ENCODE assay signal across 8 cellular contexts in the genomic region with DNA sequence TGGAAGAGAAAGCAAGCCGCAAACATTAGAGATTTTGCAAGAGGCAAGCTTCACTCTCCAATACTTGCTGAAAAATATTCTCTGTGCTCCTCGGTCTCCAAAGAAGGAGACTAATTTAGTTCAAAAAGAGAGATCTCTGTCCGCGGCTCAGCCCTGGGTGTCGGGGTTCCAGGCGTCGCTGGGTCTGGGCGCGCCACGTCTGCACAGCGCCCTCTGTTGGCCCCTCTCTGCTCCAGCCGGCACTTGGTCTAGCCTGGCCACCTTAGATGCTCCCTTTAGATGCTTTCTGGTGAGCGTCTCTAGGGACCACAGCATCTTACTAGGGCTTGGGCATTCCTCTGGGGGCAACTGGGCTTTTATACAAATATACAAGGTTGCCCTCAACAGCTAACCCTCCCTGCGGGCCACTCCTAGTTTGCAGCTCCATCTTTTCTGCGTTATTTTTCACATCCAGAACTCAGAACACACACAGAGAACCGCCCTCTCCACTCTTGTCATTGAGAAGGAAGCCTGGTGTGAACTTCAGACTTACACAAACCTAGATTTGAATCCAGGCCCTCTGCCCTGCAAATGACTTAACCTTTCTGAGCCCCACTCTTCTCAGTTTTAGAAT.
DNase-seq lines count a peak whose midpoint lies in the region; TF ChIP-seq lines count a peak whose summit lies in the region.

No MANE protein-coding gene starts in this region.

- no peaks in the 10 kb centered on the region for H3K9me3 Mint-ChIP-seq in activated naive CD8-positive, alpha-beta T cell (ENCODE audit: low read depth)

- DNase-seq in DMS53 treated with DMSO at 0.1 percent for 48 hours (lab: John Stamatoyannopoulos, UW; ENCODE audit: unreplicated experiment): peak; percentile 1
- peak; percentile 21 to 60 for DNase-seq in SJCRH30
- DNase-seq in iris pigment epithelial cell (ENCODE audit: low read depth): peak; percentile 40
- peak; percentile 20 to 65 (median 35) for DNase-seq in stimulated activated CD4-positive, alpha-beta T cell treated with anti-CD3 and anti-CD28 coated beads, TNF-alpha, amount 100 ng/mL, for 24 hours (ENCODE audit: low read depth in 3 of 3)
- DNase-seq in GOT3 (lab: John Stamatoyannopoulos, UW): no peak
- no peak for DNase-seq in SW480 (ENCODE audit: low spot score)

- H3K27ac ChIP-seq in HEK293 (ENCODE audit: extremely low read depth, low read depth, low read length) (no peak overlapping the region), SJCRH30 (no peak overlapping the region)

- H3K4me1 ChIP-seq in HEK293 (ENCODE audit: control insufficient read depth, insufficient read depth, low read length) (no peaks in the 10 kb centered on the region), SJCRH30 (no peaks in the 10 kb centered on the region)

- CTCF ChIA-PET in HEK293 (lab: Yijun Ruan, JAX): interaction anchor here (0.6 to 2.1 kb wide), 19 partner anchors 9 to 554 kb away, joined by 3 to 13 read pairs (median 3); no protein-coding TSS in a partner anchor

- H3K36me3 Mint-ChIP-seq in activated naive CD8-positive, alpha-beta T cell: no peaks in the 10 kb centered on the region

- H3K4me3 ChIP-seq in HEK293 (ENCODE audit: low read depth, low read length) (no peak overlapping the region), SJCRH30 (no peak overlapping the region)

- H3K27ac Mint-ChIP-seq in activated naive CD8-positive, alpha-beta T cell: no peak overlapping the region

- H3K36me3 ChIP-seq in HEK293 (ENCODE audit: control insufficient read depth in 2 of 2, insufficient read depth in 1 of 2, low read length in 2 of 2) (no peaks in the 10 kb centered on the region), SJCRH30 (no peaks in the 10 kb centered on the region)

- no peaks in the 10 kb centered on the region for H3K27me3 ChIP-seq in SJCRH30

- H3K4me3 Mint-ChIP-seq in activated naive CD8-positive, alpha-beta T cell: peak overlapping the region; percentile 70

- POLR2A ChIA-PET in HEK293 (lab: Yijun Ruan, JAX): no interaction called here

- H3K4me1 Mint-ChIP-seq in activated naive CD8-positive, alpha-beta T cell (ENCODE audit: low read depth): peaks cover 8% of the 10 kb centered on the region

- no peaks in the 10 kb centered on the region for H3K9me3 ChIP-seq in HEK293 (ENCODE audit: control insufficient read depth, insufficient read depth, low read depth, low read length)
- H3K9me3 ChIP-seq in SJCRH30 (replicated peaks): no peaks in the 10 kb centered on the region

- TF ChIP-seq CTCF in HEK293 (tag by site-specific recombination; IDR thresholded peaks at IDR 0.05): no peak

- H3K27me3 Mint-ChIP-seq in activated naive CD8-positive, alpha-beta T cell: peaks cover 2% of the 10 kb centered on the region

TF ChIP-seq in HEK293, 187 proteins besides CTCF, POLR2A, EP300 and RAD21 (continues in another document):
- TF ChIP-seq, protein P1, sequence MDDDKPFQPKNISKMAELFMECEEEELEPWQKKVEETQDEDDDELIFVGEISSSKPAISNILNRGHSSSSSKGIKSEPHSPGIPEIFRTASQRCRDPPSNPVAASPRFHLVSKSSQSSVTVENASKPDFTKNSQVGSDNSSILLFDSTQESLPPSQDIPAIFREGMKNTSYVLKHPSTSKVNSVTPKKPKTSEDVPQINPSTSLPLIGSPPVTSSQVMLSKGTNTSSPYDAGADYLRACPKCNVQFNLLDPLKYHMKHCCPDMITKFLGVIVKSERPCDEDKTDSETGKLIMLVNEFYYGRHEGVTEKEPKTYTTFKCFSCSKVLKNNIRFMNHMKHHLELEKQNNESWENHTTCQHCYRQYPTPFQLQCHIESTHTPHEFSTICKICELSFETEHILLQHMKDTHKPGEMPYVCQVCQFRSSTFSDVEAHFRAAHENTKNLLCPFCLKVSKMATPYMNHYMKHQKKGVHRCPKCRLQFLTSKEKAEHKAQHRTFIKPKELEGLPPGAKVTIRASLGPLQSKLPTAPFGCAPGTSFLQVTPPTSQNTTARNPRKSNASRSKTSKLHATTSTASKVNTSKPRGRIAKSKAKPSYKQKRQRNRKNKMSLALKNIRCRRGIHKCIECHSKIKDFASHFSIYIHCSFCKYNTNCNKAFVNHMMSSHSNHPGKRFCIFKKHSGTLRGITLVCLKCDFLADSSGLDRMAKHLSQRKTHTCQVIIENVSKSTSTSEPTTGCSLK (tag by site-specific recombination; IDR thresholded peaks at IDR 0.05): no peak
- TF ChIP-seq SP3 (tag by site-specific recombination; IDR thresholded peaks at IDR 0.05) (no peak), ZNF335 (tag by site-specific recombination; conservative IDR thresholded peaks at IDR 0.05) (no peak), GFI1B (tag by site-specific recombination; IDR thresholded peaks at IDR 0.05) (no peak), WT1 (tag by site-specific recombination; IDR thresholded peaks at IDR 0.05) (no peak), ZSCAN23 (tag by site-specific recombination; IDR thresholded peaks at IDR 0.05) (no peak), IKZF3 (tag by site-specific recombination; IDR thresholded peaks at IDR 0.05) (no peak), ZNF146 (tag by site-specific recombination; IDR thresholded peaks at IDR 0.05) (no peak), ZNF121 (tag by site-specific recombination; IDR thresholded peaks at IDR 0.05) (no peak), ZNF157 (tag by site-specific recombination; IDR thresholded peaks at IDR 0.05) (no peak), ZFHX2 (tag by site-specific recombination; conservative IDR thresholded peaks at IDR 0.05) (no peak), MEIS1 (CRISPR knock-in tag; IDR thresholded peaks at IDR 0.05; ENCODE audit: borderline replicate concordance) (no peak), ZNF776 (tag by site-specific recombination; IDR thresholded peaks at IDR 0.05; ENCODE audit: borderline replicate concordance) (no peak), SP7 (tag by site-specific recombination; IDR thresholded peaks at IDR 0.05) (no peak), KLF7 (tag by site-specific recombination; IDR thresholded peaks at IDR 0.05; ENCODE audit: borderline replicate concordance) (no peak), ZNF510 (tag by site-specific recombination; IDR thresholded peaks at IDR 0.05; ENCODE audit: insufficient replicate concordance) (no peak), ZNF274 (IDR thresholded peaks at IDR 0.05; ENCODE audit: low read length) (no peak), ZNF274 (tag by site-specific recombination; IDR thresholded peaks at IDR 0.05; ENCODE audit: borderline replicate concordance) (no peak), ZNF155 (tag by site-specific recombination; IDR thresholded peaks at IDR 0.05) (no peak), KLF9 (tag by site-specific recombination; IDR thresholded peaks at IDR 0.05; ENCODE audit: low read depth) (no peak), GLIS2 (tag by site-specific recombination; IDR thresholded peaks at IDR 0.05) (no peak), ZNF140 (tag by site-specific recombination; IDR thresholded peaks at IDR 0.05) (no peak), ZNF2 (tag by site-specific recombination; IDR thresholded peaks at IDR 0.05) (peak; percentile 64; the same call in 1 of the 2 replicates), ZSCAN16 (tag by site-specific recombination; IDR thresholded peaks at IDR 0.05) (no peak), ZNF785 (tag by site-specific recombination; IDR thresholded peaks at IDR 0.05) (no peak), ZSCAN30 (tag by site-specific recombination; IDR thresholded peaks at IDR 0.05) (peak; percentile 61; the same call in 1 of the 2 replicates), ZNF664 (tag by site-specific recombination; IDR thresholded peaks at IDR 0.05) (no peak), ZNF624 (tag by site-specific recombination; IDR thresholded peaks at IDR 0.05) (no peak)
- TF ChIP-seq, protein P2, sequence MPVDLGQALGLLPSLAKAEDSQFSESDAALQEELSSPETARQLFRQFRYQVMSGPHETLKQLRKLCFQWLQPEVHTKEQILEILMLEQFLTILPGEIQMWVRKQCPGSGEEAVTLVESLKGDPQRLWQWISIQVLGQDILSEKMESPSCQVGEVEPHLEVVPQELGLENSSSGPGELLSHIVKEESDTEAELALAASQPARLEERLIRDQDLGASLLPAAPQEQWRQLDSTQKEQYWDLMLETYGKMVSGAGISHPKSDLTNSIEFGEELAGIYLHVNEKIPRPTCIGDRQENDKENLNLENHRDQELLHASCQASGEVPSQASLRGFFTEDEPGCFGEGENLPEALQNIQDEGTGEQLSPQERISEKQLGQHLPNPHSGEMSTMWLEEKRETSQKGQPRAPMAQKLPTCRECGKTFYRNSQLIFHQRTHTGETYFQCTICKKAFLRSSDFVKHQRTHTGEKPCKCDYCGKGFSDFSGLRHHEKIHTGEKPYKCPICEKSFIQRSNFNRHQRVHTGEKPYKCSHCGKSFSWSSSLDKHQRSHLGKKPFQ (tag by site-specific recombination; IDR thresholded peaks at IDR 0.05): no peak
- TF ChIP-seq, protein P3, sequence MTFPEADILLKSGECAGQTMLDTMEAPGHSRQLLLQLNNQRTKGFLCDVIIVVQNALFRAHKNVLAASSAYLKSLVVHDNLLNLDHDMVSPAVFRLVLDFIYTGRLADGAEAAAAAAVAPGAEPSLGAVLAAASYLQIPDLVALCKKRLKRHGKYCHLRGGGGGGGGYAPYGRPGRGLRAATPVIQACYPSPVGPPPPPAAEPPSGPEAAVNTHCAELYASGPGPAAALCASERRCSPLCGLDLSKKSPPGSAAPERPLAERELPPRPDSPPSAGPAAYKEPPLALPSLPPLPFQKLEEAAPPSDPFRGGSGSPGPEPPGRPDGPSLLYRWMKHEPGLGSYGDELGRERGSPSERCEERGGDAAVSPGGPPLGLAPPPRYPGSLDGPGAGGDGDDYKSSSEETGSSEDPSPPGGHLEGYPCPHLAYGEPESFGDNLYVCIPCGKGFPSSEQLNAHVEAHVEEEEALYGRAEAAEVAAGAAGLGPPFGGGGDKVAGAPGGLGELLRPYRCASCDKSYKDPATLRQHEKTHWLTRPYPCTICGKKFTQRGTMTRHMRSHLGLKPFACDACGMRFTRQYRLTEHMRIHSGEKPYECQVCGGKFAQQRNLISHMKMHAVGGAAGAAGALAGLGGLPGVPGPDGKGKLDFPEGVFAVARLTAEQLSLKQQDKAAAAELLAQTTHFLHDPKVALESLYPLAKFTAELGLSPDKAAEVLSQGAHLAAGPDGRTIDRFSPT (tag by site-specific recombination; IDR thresholded peaks at IDR 0.05): no peak

Comparison
In these comparisons a context has a peak if more than half of its experiments do, and no peak if none do; other contexts are left out.
1. DNase-seq: peak in DMS53 treated with DMSO at 0.1 percent for 48 hours (single experiment), SJCRH30 (2 of 2), iris pigment epithelial cell (single experiment) and stimulated activated CD4-positive, alpha-beta T cell treated with anti-CD3 and anti-CD28 coated beads, TNF-alpha, amount 100 ng/mL, for 24 hours (3 of 3); none in GOT3 (single experiment) and SW480 (single experiment).